8 cellular contexts compared by ENCODE assay signal in the genomic region with DNA sequence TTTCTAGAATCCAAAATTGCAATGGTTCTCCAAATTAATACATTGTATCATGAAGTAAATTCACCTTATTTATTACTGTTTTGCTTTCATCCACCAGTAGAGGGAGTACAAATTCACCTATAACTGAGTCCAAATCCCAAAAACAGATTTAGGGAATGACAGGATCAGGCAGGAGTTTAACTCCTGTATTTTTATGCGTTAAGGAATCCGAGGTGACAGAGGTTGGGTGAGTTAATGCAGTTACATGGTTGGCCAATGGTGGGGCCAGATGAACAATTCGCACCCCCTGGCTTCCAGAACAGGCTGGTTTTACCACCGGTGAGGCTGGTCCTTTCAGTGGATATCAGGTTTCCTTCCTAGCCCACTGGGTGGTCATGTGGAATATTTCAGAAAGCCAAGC.
DNase-seq lines count a peak whose midpoint lies in the region; ATAC-seq and TF ChIP-seq lines count a peak whose summit lies in the region.

No MANE protein-coding gene starts in this region.

- H3K4me1 ChIP-seq in heart left ventricle, result no peaks in the 10 kb centered on the region

- no peak overlapping the region for H3K27ac Mint-ChIP-seq in type B pancreatic cell

- no peak for TF ChIP-seq POLR2A in heart left ventricle (IDR thresholded peaks at IDR 0.05)

- 8 to 11% (median 10%) methylated on average over 4 of the region's 4 CpGs for WGBS in heart left ventricle, 4 donors

- H3K9ac ChIP-seq in SK-N-MC (ENCODE audit: insufficient read length), result no peak overlapping the region

- H3K36me3 ChIP-seq in heart left ventricle, result no peaks in the 10 kb centered on the region
- H3K36me3 ChIP-seq in SK-N-MC (ENCODE audit: insufficient read depth, low read length), result no peaks in the 10 kb centered on the region

- intact Hi-C loops in heart left ventricle (cut with DNase I), result loop anchor here in 7 of 10 donors (1.0 to 10.0 kb wide), 6 partner anchors 109 to 178 kb away; no protein-coding TSS in a partner anchor
- intact Hi-C loops in left cardiac atrium (cut with DNase I), result loop anchor here (5.0 to 10.0 kb wide), 2 partner anchors 109 to 112 kb away; no protein-coding TSS in a partner anchor

- no peaks in the 10 kb centered on the region for H3K9me3 Mint-ChIP-seq in type B pancreatic cell

- no peak overlapping the region for H3K4me3 Mint-ChIP-seq in type B pancreatic cell

- no peaks in the 10 kb centered on the region for H3K27me3 Mint-ChIP-seq in type B pancreatic cell

- H3K4me3 ChIP-seq in heart left ventricle, result no peak overlapping the region
- H3K4me3 ChIP-seq in SK-N-MC, result no peak overlapping the region

- no peak for ATAC-seq in heart left ventricle
- ATAC-seq in left cardiac atrium, result no peak
- no peak for ATAC-seq in HG02571 (IDR thresholded peaks at IDR 0.05; ENCODE audit: unreplicated experiment)
- ATAC-seq in GM19463 (IDR thresholded peaks at IDR 0.05; ENCODE audit: unreplicated experiment), result no peak

- H3K27me3 ChIP-seq in heart left ventricle, result no peaks in the 10 kb centered on the region

- peaks cover 9% of the 10 kb centered on the region for H3K4me1 Mint-ChIP-seq in type B pancreatic cell (ENCODE audit: unreplicated experiment)

- H3K36me3 Mint-ChIP-seq in type B pancreatic cell, result no peaks in the 10 kb centered on the region

- H3K27ac ChIP-seq in heart left ventricle, result no peak overlapping the region
- no peak overlapping the region for H3K27ac ChIP-seq in SK-N-MC

- H3K9me3 ChIP-seq in heart left ventricle (no peaks in the 10 kb centered on the region), SK-N-MC (ENCODE audit: low read depth, low read length) (no peaks in the 10 kb centered on the region)

- TF ChIP-seq CTCF in heart left ventricle (IDR thresholded peaks at IDR 0.05), result peak; percentile 27 to 69 (median 49)
- peak; percentile 82 for TF ChIP-seq CTCF in type B pancreatic cell (conservative IDR thresholded peaks at IDR 0.05)

- DNase-seq in heart left ventricle (no peak), left cardiac atrium (no peak), SK-N-MC (ENCODE audit: low read depth, low spot score) (peak; percentile 6), hepatic stellate cell (ENCODE audit: low spot score) (peak; percentile 23), type B pancreatic cell (ENCODE audit: extremely low spot score, unreplicated experiment) (no peak), amygdala (lab: John Stamatoyannopoulos, UW) (no peak)

Comparison
In these comparisons a context has a peak if more than half of its experiments do, and no peak if none do; other contexts are left out.
1. DNase-seq: peak in SK-N-MC (single experiment) and hepatic stellate cell (single experiment); none in heart left ventricle (0 of 5), left cardiac atrium (single experiment), type B pancreatic cell (single experiment) and amygdala (0 of 56).